ENCODE assay signal across 8 cellular contexts in the genomic region with DNA sequence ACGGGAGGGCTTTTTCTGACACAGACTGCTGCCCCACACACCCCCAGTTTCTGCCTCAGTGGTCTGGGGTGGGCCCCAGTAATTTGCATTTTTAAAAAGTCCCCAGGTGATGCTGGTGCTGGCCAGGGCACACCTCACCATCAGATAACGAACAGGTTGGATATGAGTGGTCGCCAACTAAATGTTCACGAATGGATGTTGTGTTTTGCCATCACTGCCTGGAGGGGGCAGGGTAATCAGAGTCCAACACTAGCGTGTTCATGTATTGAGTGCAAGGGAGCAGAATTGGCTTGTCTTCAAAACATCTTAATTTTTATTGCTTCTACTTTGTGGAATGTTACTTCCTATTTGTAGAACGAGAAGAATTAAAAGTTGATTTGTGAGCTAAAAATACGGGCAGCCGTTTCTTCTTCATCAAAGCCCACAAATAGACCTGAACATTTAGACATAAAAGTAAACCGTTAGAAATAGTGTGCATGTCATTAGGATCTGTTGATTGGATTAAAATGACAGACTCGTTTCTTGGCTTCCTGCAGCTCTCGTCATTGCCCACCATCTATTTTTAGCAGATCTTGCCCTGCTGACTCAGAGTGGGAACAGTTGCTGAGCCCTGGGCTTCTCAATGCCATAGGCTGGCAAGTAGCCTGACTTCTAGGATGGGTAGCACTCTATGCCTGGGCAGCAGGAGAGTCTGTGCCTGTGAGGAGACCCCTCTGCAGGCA. TPM values are rescaled to one million over a fixed set of nuclear protein-coding genes. Genes with fewer than 3 reads are reported as not detected.
A peak's percentile ranks its signal among the peaks of the same experiment; 100 is the strongest.
DNase-seq lines count a peak whose midpoint lies in the region; ATAC-seq and TF ChIP-seq lines count a peak whose summit lies in the region.

No MANE protein-coding gene starts in this region.

- WGBS in neuronal stem cell (ENCODE audit: extremely low coverage in 2 of 2, insufficient read length in 2 of 2, insufficient replicate concordance in 1 of 2), 2 donors: no CpG with 5 or more reads among the region's 11 CpGs

- BruUV-seq in PC-9 (replicated peaks; lab: Mats Ljungman, UMichigan): no TSS peak

- peaks cover 23% of the 10 kb centered on the region for H3K79me1 ChIP-seq in neuronal stem cell (ENCODE audit: low read depth, low read length)

- DNase-seq in GF-D8 (lab: John Stamatoyannopoulos, UW) (peak; percentile 36), epidermal melanocyte (ENCODE audit: insufficient read length, low spot score) (peak; percentile 86), neuronal stem cell (ENCODE audit: low spot score) (no peak), inferior parietal cortex (ENCODE audit: extremely low spot score) (no peak), PC-9 (no peak)
- DNase-seq in activated CD4-positive, alpha-beta T cell treated with anti-CD3 and anti-CD28 coated beads, Interleukin-2, amount 50 U/mL, for 1 hour: peak; percentile 52

- H3K9ac ChIP-seq in KMS-11 (peak overlapping the region; percentile 56), neuronal stem cell (ENCODE audit: low read depth, low read length, poor library complexity) (no peak overlapping the region)

- H3K4me1 ChIP-seq in KMS-11 (ENCODE audit: low read depth, poor library complexity, severe bottlenecking) (peaks cover 88% of the 10 kb centered on the region), neuronal stem cell (ENCODE audit: control insufficient read depth in 2 of 2, insufficient read depth in 1 of 2, low read depth in 1 of 2, low read length in 2 of 2) (peaks cover 5 to 6% of the 10 kb centered on the region in 2 donors), PC-9 (replicated peaks; ENCODE audit: insufficient read depth) (no peaks in the 10 kb centered on the region)

- no peaks in the 10 kb centered on the region for H3F3A ChIP-seq in PC-9 (ENCODE audit: insufficient read depth, low read depth)

- no peak overlapping the region for H3K4me3 ChIP-seq in KMS-11 (IDR thresholded peaks at IDR 0.05; ENCODE audit: insufficient read depth, low read depth, low read length)
- no peak overlapping the region for H3K4me3 ChIP-seq in neuronal stem cell (ENCODE audit: low read length in 2 of 2)
- no peak overlapping the region for H3K4me3 ChIP-seq in PC-9

- H3K9me3 ChIP-seq in neuronal stem cell (replicated peaks in 1 of 2; ENCODE audit: control insufficient read depth in 2 of 2, insufficient read depth in 1 of 2, low read depth in 1 of 2, low read length in 2 of 2) (peaks cover 0 to 13% of the 10 kb centered on the region in 2 donors), PC-9 (ENCODE audit: insufficient read depth, low read depth) (no peaks in the 10 kb centered on the region)

- 0 out of 2 replicates have a peak, but pooled peaks have one; percentile 28 for TF ChIP-seq CTCF in KMS-11 (conservative IDR thresholded peaks at IDR 0.05; ENCODE audit: low read depth, low read length)
- TF ChIP-seq CTCF in PC-9 (conservative IDR thresholded peaks at IDR 0.05): no peak

- no peaks in the 10 kb centered on the region for H3K9me2 ChIP-seq in PC-9 (ENCODE audit: insufficient read depth)

- H3K79me2 ChIP-seq in KMS-11 (ENCODE audit: insufficient read depth, low read depth) (peaks cover 75% of the 10 kb centered on the region), PC-9 (ENCODE audit: low read depth) (no peaks in the 10 kb centered on the region)

- H3K36me3 ChIP-seq in KMS-11 (ENCODE audit: insufficient read depth) (no peaks in the 10 kb centered on the region), neuronal stem cell (replicated peaks in 1 of 2; ENCODE audit: control insufficient read depth in 2 of 2, insufficient read depth in 2 of 2, low read length in 2 of 2) (peaks cover 0 to 20% of the 10 kb centered on the region in 2 donors), PC-9 (ENCODE audit: low read depth) (no peaks in the 10 kb centered on the region)

- H2BK12ac ChIP-seq in neuronal stem cell (ENCODE audit: low read length): no peak overlapping the region

- H3K27me3 ChIP-seq in KMS-11 (ENCODE audit: insufficient read depth, low read depth) (no peaks in the 10 kb centered on the region), neuronal stem cell (ENCODE audit: control insufficient read depth in 3 of 3, insufficient read depth in 3 of 3, low read depth in 1 of 3, low read length in 3 of 3) (no peaks in the 10 kb centered on the region), PC-9 (ENCODE audit: insufficient read depth, low read depth) (no peaks in the 10 kb centered on the region)

- no peak overlapping the region for H2AK5ac ChIP-seq in neuronal stem cell (ENCODE audit: low read depth, low read length)

- ATAC-seq in GM21717 (IDR thresholded peaks at IDR 0.05; ENCODE audit: unreplicated experiment): peak; percentile 58

- H2AFZ ChIP-seq in KMS-11 (ENCODE audit: low read depth) (peak overlapping the region; percentile 36; the same call in 1 of the 2 replicates), neuronal stem cell (ENCODE audit: low read length) (no peak overlapping the region), PC-9 (no peak overlapping the region)

- no peak overlapping the region for H2BK120ac ChIP-seq in neuronal stem cell (ENCODE audit: low read depth, low read length)

- H3K18ac ChIP-seq in neuronal stem cell (ENCODE audit: low read length): peak overlapping the region; percentile 32

- intact Hi-C loops in PC-9 (cut with micrococcal nuclease; ENCODE audit: unreplicated experiment): no loop called here

- CTCF ChIA-PET in PC-9 (lab: Charles Lee): no interaction called here

- no peaks in the 10 kb centered on the region for H4K20me1 ChIP-seq in KMS-11 (ENCODE audit: insufficient read depth)
- H4K20me1 ChIP-seq in PC-9 (ENCODE audit: insufficient read depth): peaks cover 3% of the 10 kb centered on the region; the same call in 1 of the 2 replicates

- no peak overlapping the region for H4K91ac ChIP-seq in neuronal stem cell (ENCODE audit: low read depth, low read length, poor library complexity)

- H2BK5ac ChIP-seq in neuronal stem cell (ENCODE audit: low read length): no peak overlapping the region

- peak overlapping the region; percentile 9 for H4K8ac ChIP-seq in neuronal stem cell (ENCODE audit: low read depth, low read length)

- H3K23ac ChIP-seq in neuronal stem cell (ENCODE audit: low read depth, low read length, poor library complexity): no peak overlapping the region

- no peak overlapping the region for H3K14ac ChIP-seq in neuronal stem cell (ENCODE audit: low read length)

- no peak overlapping the region for H3K4ac ChIP-seq in neuronal stem cell (ENCODE audit: low read length)

- H3K27ac ChIP-seq in KMS-11: peak overlapping the region; percentile 95
- no peak overlapping the region for H3K27ac ChIP-seq in neuronal stem cell (replicated peaks; ENCODE audit: low read length)
- no peak overlapping the region for H3K27ac ChIP-seq in PC-9

- POLR2A ChIA-PET in PC-9 (lab: Charles Lee; ENCODE audit: unreplicated experiment): no interaction called here

- H2BK15ac ChIP-seq in neuronal stem cell (ENCODE audit: low read length): no peak overlapping the region

- H3K4me2 ChIP-seq in KMS-11 (peak overlapping the region; percentile 100), neuronal stem cell (ENCODE audit: insufficient read depth, low read length, poor library complexity, severe bottlenecking) (peak overlapping the region; percentile 4), PC-9 (no peak overlapping the region)

RNA-seq across cellular contexts. Expression of gene NCK2, which starts 45.2 kb away (rescaled TPM):
- 37.1 TPM for polyA plus RNA-seq in neuronal stem cell (2013, experiment 1 of 2)
- 37.6 TPM for polyA plus RNA-seq in neuronal stem cell (2013, experiment 2 of 2)
- 26.0 and 30.8 TPM in 2 replicates for total RNA-seq in PC-9 (2021)

Comparison
In these comparisons a context has a peak if more than half of its experiments do, and no peak if none do; other contexts are left out.
1. DNase-seq: peak in GF-D8 (single experiment), activated CD4-positive, alpha-beta T cell treated with anti-CD3 and anti-CD28 coated beads, Interleukin-2, amount 50 U/mL, for 1 hour (single experiment) and epidermal melanocyte (single experiment); none in neuronal stem cell (single experiment), inferior parietal cortex (single experiment) and PC-9 (0 of 2).